ENCODE assay signal across 15 cellular contexts in the genomic region with DNA sequence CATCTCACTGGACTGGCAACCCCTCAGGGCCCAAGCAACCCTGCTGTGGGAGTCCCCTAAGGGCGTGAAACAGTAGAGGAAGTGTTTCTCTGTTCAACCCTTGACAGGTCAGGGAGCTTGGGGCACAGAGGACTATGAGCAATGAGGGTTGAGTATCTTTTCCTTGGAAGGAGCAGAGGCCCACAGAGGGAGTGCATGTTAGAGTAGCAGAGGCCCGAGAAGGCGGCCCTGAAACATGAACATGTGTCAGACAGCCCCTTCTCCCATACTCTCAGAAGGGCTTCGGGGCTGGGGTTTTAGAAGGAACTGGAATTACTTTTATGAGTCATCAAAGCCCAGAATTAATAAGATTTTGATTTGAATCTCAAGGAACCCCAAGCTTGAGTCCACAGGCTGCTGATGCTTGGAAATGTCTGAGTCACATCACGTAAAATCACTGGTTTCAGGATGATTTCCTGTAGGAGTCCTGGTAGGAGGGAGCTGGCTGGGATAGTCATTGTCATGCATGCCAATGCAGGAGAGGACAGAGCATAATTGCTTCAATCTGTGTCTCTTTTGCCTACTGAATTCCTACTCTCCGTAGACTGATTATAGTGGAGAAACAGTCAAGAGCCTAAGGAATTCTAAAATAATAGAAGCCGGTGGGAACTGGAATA. TPM values are rescaled to one million over a fixed set of nuclear protein-coding genes. Genes with fewer than 3 reads are reported as not detected.
A peak's percentile ranks its signal among the peaks of the same experiment; 100 is the strongest.
DNase-seq lines count a peak whose midpoint lies in the region; ATAC-seq and FAIRE-seq lines count a peak whose summit lies in the region.
"Had no signal": no experiment of that assay in that cellular context is flagged by ENCODE, and none has a peak within 500 bp of the region (broad histone marks: within the 10 kb centered on the region; RNA-seq: fewer than 3 reads in every experiment).

No MANE protein-coding gene starts in this region.

- DNase-seq in EL = peak; percentile 96
- peak; percentile 64 for DNase-seq in RCC 7860 (ENCODE audit: low spot score)
- DNase-seq in fibroblast of gingiva (ENCODE audit: low read depth) = peak; percentile 79
- no peak for DNase-seq in sciatic nerve (ENCODE audit: low spot score)
- DNase-seq in SKM-1 (lab: John Stamatoyannopoulos, UW; ENCODE audit: unreplicated experiment) = no peak
- no peak for DNase-seq in germinal center (ENCODE audit: low spot score)
- DNase-seq: activated T-cell treated with anti-CD3 and anti-CD28 coated beads for 4 hours, adrenal gland, H9, heart left ventricle, NCI-H1105 treated with DMSO at 0.1 percent for 48 hours, NCI-H748 treated with DMSO at 0.1 percent for 48 hours, SIG-M5 had no signal

- intact Hi-C loops in sciatic nerve (cut with DNase I) = no loop called here

- ATAC-seq in sciatic nerve (peak; percentile 71), GM18909 (IDR thresholded peaks at IDR 0.05; ENCODE audit: poor library complexity, unreplicated experiment) (no peak), GM18868 (IDR thresholded peaks at IDR 0.05; ENCODE audit: unreplicated experiment) (no peak)
- ATAC-seq: heart left ventricle had no signal

- peak; percentile 61 for FAIRE-seq in RCC 7860 (lab: Jason Lieb, UNC)

RNA-seq across cellular contexts. Expression of gene C11orf71, which starts 22.6 kb away (rescaled TPM):
- total RNA-seq in sciatic nerve = 8.5 TPM

RNA-seq across cellular contexts. Expression of gene RBM7, which starts 22.7 kb away (rescaled TPM):
- 30.9 TPM for total RNA-seq in sciatic nerve

Comparison
In these comparisons a context has a peak if more than half of its experiments do, and no peak if none do; other contexts are left out.
1. DNase-seq: peak in EL (single experiment), RCC 7860 (single experiment) and fibroblast of gingiva (single experiment); none in sciatic nerve (single experiment), SKM-1 (single experiment) and germinal center (single experiment).